ENCODE assay signal across 2 cellular contexts in genomic region chr16:80121522-80121909, GRCh38.
TF ChIP-seq lines count a peak whose summit lies in the region.

No MANE protein-coding gene starts in this region.

TF ChIP-seq in GM23338, 12 proteins besides CTCF, POLR2A, EP300 and RAD21 (continued from another document):
- TF ChIP-seq ZNF462 (CRISPR knock-in tag; IDR thresholded peaks at IDR 0.05): no peak
- TF ChIP-seq REST (IDR thresholded peaks at IDR 0.05; ENCODE audit: unreplicated experiment): no peak
- no peak for TF ChIP-seq EZH2 (IDR thresholded peaks at IDR 0.05; ENCODE audit: low read depth, unreplicated experiment)
- TF ChIP-seq EZH2phosphoT487 (IDR thresholded peaks at IDR 0.05; ENCODE audit: unreplicated experiment): no peak
- no peak for TF ChIP-seq ZNF331 (CRISPR knock-in tag; IDR thresholded peaks at IDR 0.05; ENCODE audit: low read depth)
- TF ChIP-seq ZNF114 (CRISPR knock-in tag; IDR thresholded peaks at IDR 0.05): no peak
- TF ChIP-seq CREB1 (CRISPR knock-in tag; IDR thresholded peaks at IDR 0.05; ENCODE audit: low read depth): no peak
- TF ChIP-seq STAT1 (IDR thresholded peaks at IDR 0.05; ENCODE audit: unreplicated experiment): no peak
- TF ChIP-seq ETS1 (IDR thresholded peaks at IDR 0.05): no peak
- TF ChIP-seq POLR2AphosphoS5 (IDR thresholded peaks at IDR 0.05; ENCODE audit: low read depth): no peak
- TF ChIP-seq JUNB (IDR thresholded peaks at IDR 0.05; ENCODE audit: unreplicated experiment): no peak

TF ChIP-seq in H1, 55 proteins besides CTCF, POLR2A, EP300 and RAD21 (continued from another document):
- TF ChIP-seq KDM4A (IDR thresholded peaks at IDR 0.05; ENCODE audit: low read depth, low read length, severe bottlenecking) (no peak), SIN3A (conservative IDR thresholded peaks at IDR 0.05 in 1 of 2, IDR thresholded peaks at IDR 0.05 in 1 of 2; ENCODE audit: low read depth in 1 of 2, low read length in 2 of 2) (no peak), BCL11A (IDR thresholded peaks at IDR 0.05; ENCODE audit: low read depth in 2 of 2, low read length in 2 of 2) (no peak), RFX5 (IDR thresholded peaks at IDR 0.05; ENCODE audit: borderline replicate concordance, low read depth, low read length) (no peak), NANOG (IDR thresholded peaks at IDR 0.05; ENCODE audit: insufficient read depth, low read depth, low read length, poor library complexity, severe bottlenecking) (no peak), MAX (IDR thresholded peaks at IDR 0.05) (no peak), EGR1 (IDR thresholded peaks at IDR 0.05; ENCODE audit: borderline replicate concordance, low read depth, low read length) (no peak), RNF2 (IDR thresholded peaks at IDR 0.05; ENCODE audit: borderline replicate concordance, low read depth, low read length, missing control alignments, poor library complexity, severe bottlenecking) (no peak), MAFK (IDR thresholded peaks at IDR 0.05; ENCODE audit: low read depth, low read length) (no peak), CEBPB (IDR thresholded peaks at IDR 0.05; ENCODE audit: low read depth, low read length) (no peak), POU5F1 (IDR thresholded peaks at IDR 0.05; ENCODE audit: low read depth, low read length) (no peak), POLR2AphosphoS5 (IDR thresholded peaks at IDR 0.05; ENCODE audit: low read depth, low read length) (no peak), SP4 (IDR thresholded peaks at IDR 0.05; ENCODE audit: low read length) (no peak), JUN (IDR thresholded peaks at IDR 0.05; ENCODE audit: low read depth, low read length) (no peak)
TF ChIP-seq in H1: peak in this region for 0.
